In the genomic region with DNA sequence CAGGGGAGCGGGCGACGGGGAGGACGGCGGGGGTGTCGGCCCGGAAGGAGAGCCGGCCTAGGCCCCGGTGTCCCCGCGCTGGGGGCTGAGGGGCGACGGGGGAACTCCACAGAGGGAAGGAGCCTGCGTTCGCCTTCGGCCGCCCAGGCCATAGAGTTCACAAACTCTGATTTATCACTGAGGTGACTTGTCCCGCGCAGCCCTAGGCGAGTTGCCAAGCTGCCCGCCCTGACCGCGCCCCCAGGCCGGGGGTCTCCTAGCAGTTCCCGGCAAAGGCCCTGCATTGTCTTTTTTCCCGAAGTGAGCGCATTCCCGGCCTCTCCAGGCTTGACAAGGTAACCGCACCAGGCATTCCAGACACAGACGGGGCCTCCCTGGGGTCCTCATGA, we compare ENCODE assay signal across 32 cellular contexts. TPM values are rescaled to one million over a fixed set of nuclear protein-coding genes. Genes with fewer than 3 reads are reported as not detected.
A peak's percentile ranks its signal among the peaks of the same experiment; 100 is the strongest.
DNase-seq lines count a peak whose midpoint lies in the region; ATAC-seq and TF ChIP-seq lines count a peak whose summit lies in the region.
"Had no signal": no experiment of that assay in that cellular context is flagged by ENCODE, and none has a peak within 500 bp of the region (broad histone marks: within the 10 kb centered on the region; RNA-seq: fewer than 3 reads in every experiment).

No MANE protein-coding gene starts in this region.

- TF ChIP-seq POLR2A in sigmoid colon (IDR thresholded peaks at IDR 0.05) = no peak

- no peaks in the 10 kb centered on the region for H3F3A ChIP-seq in GM23338 (replicated peaks; ENCODE audit: low read depth)
- H3F3A ChIP-seq in smooth muscle cell (ENCODE audit: low read depth) = no peaks in the 10 kb centered on the region

- TF ChIP-seq EP300 in sigmoid colon (IDR thresholded peaks at IDR 0.05) = no peak

- H2AFZ ChIP-seq in GM23338 (0 out of 2 replicates have a peak overlapping the region, but pooled peaks have one; percentile 59), osteoblast (ENCODE audit: low read length) (no peak overlapping the region), smooth muscle cell (ENCODE audit: low read depth) (no peak overlapping the region)

- H3K36me3 ChIP-seq in GM23338 (ENCODE audit: insufficient read depth) (no peaks in the 10 kb centered on the region), iPS-20b (ENCODE audit: insufficient read depth, low read depth, low read length) (no peaks in the 10 kb centered on the region), osteoblast (ENCODE audit: insufficient read depth, low read length) (no peaks in the 10 kb centered on the region), smooth muscle cell (ENCODE audit: low read depth) (no peaks in the 10 kb centered on the region), sigmoid colon (peaks cover 0 to 2% (median 0%) of the 10 kb centered on the region in 4 donors)
- H3K36me3 ChIP-seq: gastrocnemius medialis, uterus had no signal

- H3K36me3 Mint-ChIP-seq in GM23338 (ENCODE audit: low read depth) = no peaks in the 10 kb centered on the region

- DNase-seq in GM23338 (ENCODE audit: low spot score) = peak; percentile 61
- peak; percentile 68 for DNase-seq in astrocyte of the hippocampus (ENCODE audit: low read depth, low spot score)
- peak; percentile 92 for DNase-seq in osteoblast (ENCODE audit: insufficient read length, low spot score, missing footprints)
- no peak for DNase-seq in Kasumi-1 (lab: John Stamatoyannopoulos, UW)
- DNase-seq in EL = no peak
- no peak for DNase-seq in smooth muscle cell (lab: John Stamatoyannopoulos, UW; ENCODE audit: unreplicated experiment)
- no peak for DNase-seq in sigmoid colon
- DNase-seq: activated CD4-positive, alpha-beta memory T cell treated with anti-CD3 and anti-CD28 coated beads, Interleukin-2, amount 10 ng/mL, durations not matched to agents 7 days and 5 days; activated CD8-positive, alpha-beta memory T cell treated with anti-CD3 and anti-CD28 coated beads, Interleukin-2, amount 50 U/mL, for 4 hours; activated naive CD4-positive, alpha-beta T cell treated with Interleukin-2 at 50 U/mL for 16 hours; CD4-positive, alpha-beta T cell; DMS79 treated with DMSO at 0.1 percent for 48 hours; gastrocnemius medialis; Karpas-422; naive thymus-derived CD8-positive, alpha-beta T cell; NCI-H1417 treated with DMSO at 0.1 percent for 48 hours; NCI-H2029 treated with DMSO at 0.1 percent for 48 hours; NCI-H2227 treated with DMSO at 0.1 percent for 48 hours; NCI-H748 treated with DMSO at 0.1 percent for 48 hours; SIG-M5; small intestine; uterus had no signal

- peak overlapping the region; percentile 58 for H3K4me3 ChIP-seq in GM23338
- H3K4me3 ChIP-seq in iPS-20b (ENCODE audit: low read length) = peak overlapping the region; percentile 42; the same call in 1 of the 2 replicates
- H3K4me3 ChIP-seq in osteoblast (ENCODE audit: insufficient read depth, low read length) = no peak overlapping the region
- H3K4me3 ChIP-seq in smooth muscle cell = no peak overlapping the region
- no peak overlapping the region for H3K4me3 ChIP-seq in sigmoid colon
- H3K4me3 ChIP-seq: gastrocnemius medialis, uterus had no signal

- H3K27me3 ChIP-seq in GM23338 (ENCODE audit: insufficient read depth) (peaks cover 64% of the 10 kb centered on the region), iPS-20b (ENCODE audit: insufficient read depth, low read length) (peaks cover 76% of the 10 kb centered on the region), osteoblast (ENCODE audit: insufficient read depth, low read length) (peaks cover 55% of the 10 kb centered on the region), smooth muscle cell (ENCODE audit: low read depth) (peaks cover 75% of the 10 kb centered on the region), sigmoid colon (peaks cover 53 to 64% (median 59%) of the 10 kb centered on the region in 3 donors)
- H3K27me3 ChIP-seq: testis had no signal

- H3K27ac ChIP-seq in GM23338 (ENCODE audit: low read depth) = no peak overlapping the region
- H3K27ac ChIP-seq in iPS-20b (ENCODE audit: low read length) = no peak overlapping the region
- H3K27ac ChIP-seq in osteoblast (ENCODE audit: low read depth, low read length) = no peak overlapping the region
- no peak overlapping the region for H3K27ac ChIP-seq in smooth muscle cell (ENCODE audit: low read depth)
- no peak overlapping the region for H3K27ac ChIP-seq in sigmoid colon
- H3K27ac ChIP-seq: gastrocnemius medialis, testis, uterus had no signal

- peaks cover 4% of the 10 kb centered on the region for H3K4me1 ChIP-seq in GM23338 (ENCODE audit: insufficient read depth)
- no peaks in the 10 kb centered on the region for H3K4me1 ChIP-seq in iPS-20b (ENCODE audit: insufficient read depth, low read length)
- H3K4me1 ChIP-seq in osteoblast (ENCODE audit: insufficient read depth, low read length) = no peaks in the 10 kb centered on the region
- H3K4me1 ChIP-seq in smooth muscle cell (ENCODE audit: low read depth) = no peaks in the 10 kb centered on the region
- H3K4me1 ChIP-seq in sigmoid colon = peaks cover 0 to 44% (median 40%) of the 10 kb centered on the region in 4 donors

- H4K20me1 ChIP-seq in GM23338 (replicated peaks; ENCODE audit: insufficient read depth) = 0 out of 2 replicates have a peak, but pooled peaks cover 3% of the 10 kb centered on the region
- no peaks in the 10 kb centered on the region for H4K20me1 ChIP-seq in osteoblast (ENCODE audit: insufficient read depth, low read length)
- H4K20me1 ChIP-seq in smooth muscle cell (ENCODE audit: low read depth) = peaks cover 27% of the 10 kb centered on the region

- WGBS in smooth muscle cell (ENCODE audit: low lambda C conversion rate) = 11% methylated on average over 24 of the region's 30 CpGs
- 5 to 6% methylated on average over 30 of the region's 30 CpGs for WGBS in sigmoid colon, 2 donors

- ATAC-seq in GM23338 = peak; percentile 3
- ATAC-seq: gastrocnemius medialis; naive thymus-derived CD8-positive, alpha-beta T cell; stimulated activated naive CD8-positive, alpha-beta T cell treated with anti-CD3 and anti-CD28 coated beads, Interleukin-15, Interleukin-2, amounts not matched to agents 100 U/mL and 50 U/mL, for 24 hours had no signal

- H3K27ac Mint-ChIP-seq in GM23338 = no peak overlapping the region
- H3K27ac Mint-ChIP-seq: activated CD4-positive, alpha-beta memory T cell treated with anti-CD3 and anti-CD28 coated beads, Interleukin-2, amount 10 ng/mL, durations not matched to agents 7 days and 5 days; CD4-positive, alpha-beta T cell; naive thymus-derived CD8-positive, alpha-beta T cell; T-helper 2 cell treated with Interferon-gamma antibody and Interleukin-4, amounts not matched to agents 5 μg/mL and 100 μg/mL, for 36 hours had no signal

- intact Hi-C loops in sigmoid colon (cut with DNase I) = loop anchor here (10.0 kb wide), 1 partner anchor 334 kb away; no protein-coding TSS in a partner anchor

- H3K9me3 ChIP-seq in iPS-20b (ENCODE audit: insufficient read depth, low read depth, low read length) = no peaks in the 10 kb centered on the region
- H3K9me3 ChIP-seq in osteoblast (ENCODE audit: low read depth, low read length) = no peaks in the 10 kb centered on the region
- no peaks in the 10 kb centered on the region for H3K9me3 ChIP-seq in smooth muscle cell (replicated peaks; ENCODE audit: low read depth)
- no peaks in the 10 kb centered on the region for H3K9me3 ChIP-seq in sigmoid colon
- H3K9me3 ChIP-seq: gastrocnemius medialis, testis had no signal

- peaks cover 58% of the 10 kb centered on the region for H3K27me3 Mint-ChIP-seq in GM23338 (ENCODE audit: insufficient read depth, low read depth, poor library complexity)

- peaks cover 2% of the 10 kb centered on the region; the same call in 2 of the 3 replicates for H3K4me1 Mint-ChIP-seq in GM23338
- H3K4me1 Mint-ChIP-seq: activated CD4-positive, alpha-beta memory T cell treated with anti-CD3 and anti-CD28 coated beads, Interleukin-2, amount 10 ng/mL, durations not matched to agents 7 days and 5 days had no signal

- H3K9me2 ChIP-seq in GM23338 (ENCODE audit: insufficient read depth) = no peaks in the 10 kb centered on the region

- H3K79me2 ChIP-seq in GM23338 (replicated peaks; ENCODE audit: insufficient read depth) (no peaks in the 10 kb centered on the region), osteoblast (ENCODE audit: insufficient read depth, low read length) (no peaks in the 10 kb centered on the region), smooth muscle cell (ENCODE audit: low read depth) (no peaks in the 10 kb centered on the region)

- H3K9me3 Mint-ChIP-seq in GM23338 = no peaks in the 10 kb centered on the region
- H3K9me3 Mint-ChIP-seq: activated CD4-positive, alpha-beta memory T cell treated with anti-CD3 and anti-CD28 coated beads, Interleukin-2, amount 10 ng/mL, durations not matched to agents 7 days and 5 days; CD4-positive, alpha-beta T cell; naive thymus-derived CD8-positive, alpha-beta T cell; T-helper 2 cell treated with Interferon-gamma antibody and Interleukin-4, amounts not matched to agents 5 μg/mL and 100 μg/mL, for 36 hours had no signal

- H3K9ac ChIP-seq in iPS-20b (ENCODE audit: low read depth, low read length) = no peak overlapping the region
- no peak overlapping the region for H3K9ac ChIP-seq in smooth muscle cell (ENCODE audit: low read depth)

- peak overlapping the region; percentile 46 for H3K4me3 Mint-ChIP-seq in GM23338
- H3K4me3 Mint-ChIP-seq: activated CD4-positive, alpha-beta memory T cell treated with anti-CD3 and anti-CD28 coated beads, Interleukin-2, amount 10 ng/mL, durations not matched to agents 7 days and 5 days; CD4-positive, alpha-beta T cell; T-helper 2 cell treated with Interferon-gamma antibody and Interleukin-4, amounts not matched to agents 5 μg/mL and 100 μg/mL, for 36 hours had no signal

- no peak for TF ChIP-seq CTCF in GM23338 (conservative IDR thresholded peaks at IDR 0.05; ENCODE audit: low read depth in 2 of 2)
- TF ChIP-seq CTCF in osteoblast (IDR thresholded peaks at IDR 0.05; ENCODE audit: extremely low read depth, low read depth, low read length) = no peak
- no peak for TF ChIP-seq CTCF in smooth muscle cell (IDR thresholded peaks at IDR 0.05; ENCODE audit: borderline replicate concordance, insufficient read depth, poor library complexity, severe bottlenecking)
- TF ChIP-seq CTCF in sigmoid colon (IDR thresholded peaks at IDR 0.05) = no peak

- H3K4me2 ChIP-seq in GM23338 (peak overlapping the region; percentile 84), osteoblast (ENCODE audit: insufficient read depth, low read length) (no peak overlapping the region), smooth muscle cell (no peak overlapping the region)

TF ChIP-seq in GM23338, 12 proteins besides CTCF, POLR2A, EP300 and RAD21 (continues in another document):
- TF ChIP-seq JUNB (IDR thresholded peaks at IDR 0.05; ENCODE audit: unreplicated experiment) (no peak), EZH2phosphoT487 (IDR thresholded peaks at IDR 0.05; ENCODE audit: unreplicated experiment) (no peak), POLR2AphosphoS5 (IDR thresholded peaks at IDR 0.05; ENCODE audit: low read depth) (no peak), EZH2 (IDR thresholded peaks at IDR 0.05; ENCODE audit: low read depth, unreplicated experiment) (no peak), STAT1 (IDR thresholded peaks at IDR 0.05; ENCODE audit: unreplicated experiment) (no peak)

RNA-seq across cellular contexts. Expression of gene NKX6-2, which starts 2.9 kb away (rescaled TPM):
- 0.24 TPM in 1 of 2 replicates, not detected in the other for total RNA-seq in GM23338 (2014; rRNA removed; shearing (Covaris generic))
- polyA plus RNA-seq in GM23338 (2016; fragmentation: Nextera tagmentation; extraction: Ambion mirVana) (9.3 and 10.9 TPM in 2 replicates), smooth muscle cell (8.1 and 12.7 TPM in 2 replicates), sigmoid colon (under 1 TPM in 2 of 3 donors, not detected in 1; 0.01 to 0.60 TPM)
- total RNA-seq in osteoblast (not detected in 2 replicates), smooth muscle cell (not detected in 2 replicates), sigmoid colon (not detected)
- total RNA-seq: activated CD4-positive, alpha-beta memory T cell treated with anti-CD3 and anti-CD28 coated beads, Interleukin-2, amount 10 ng/mL, durations not matched to agents 7 days and 5 days; CD4-positive, alpha-beta T cell; cerebellum; dermis microvascular lymphatic vessel endothelial cell; HepG2; liver; naive thymus-derived CD8-positive, alpha-beta T cell; osteocyte had no signal
- polyA plus RNA-seq: HepG2, keratinocyte had no signal

Comparison
In these comparisons a context has a peak if more than half of its experiments do, and no peak if none do; other contexts are left out.
1. DNase-seq: peak in GM23338 (single experiment), astrocyte of the hippocampus (single experiment) and osteoblast (single experiment); none in Kasumi-1 (0 of 2), EL (single experiment), smooth muscle cell (single experiment) and sigmoid colon (single experiment).
2. H3K4me3 ChIP-seq: peak in GM23338 (single experiment) and iPS-20b (single experiment); none in osteoblast (single experiment), smooth muscle cell (single experiment) and sigmoid colon (0 of 4).